Comparison of ENCODE assay signal across 23 cellular contexts in the genomic region with DNA sequence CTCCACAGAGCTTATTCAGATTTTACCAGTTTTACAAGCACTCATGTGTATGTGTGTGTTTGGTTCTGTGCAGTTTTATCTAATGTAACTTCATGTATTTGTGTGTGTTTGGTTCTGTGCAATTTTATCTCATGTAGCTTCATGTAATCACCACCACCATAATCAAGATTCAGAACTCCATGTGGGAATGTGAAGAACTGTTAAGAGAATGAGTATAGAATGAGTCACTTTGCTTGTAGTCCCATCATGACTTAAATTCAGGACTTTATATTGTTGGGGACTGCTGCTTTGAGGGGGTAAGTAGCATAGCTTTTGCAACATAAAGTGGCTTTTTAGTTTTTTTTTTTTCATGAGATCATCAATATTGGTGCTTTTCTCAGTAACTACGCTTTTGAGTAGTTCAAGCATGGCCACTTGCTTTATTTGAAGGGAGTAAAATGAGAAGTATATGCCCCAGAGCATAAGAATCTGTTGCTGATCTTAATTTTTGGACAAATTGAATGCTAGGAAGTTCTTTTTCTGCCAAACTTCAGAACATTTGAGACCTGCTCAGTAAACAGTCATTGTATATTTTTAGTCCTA. TPM values are rescaled to one million over a fixed set of nuclear protein-coding genes. Genes with fewer than 3 reads are reported as not detected.
DNase-seq lines count a peak whose midpoint lies in the region; ATAC-seq and TF ChIP-seq lines count a peak whose summit lies in the region.
"Had no signal": no experiment of that assay in that cellular context is flagged by ENCODE, and none has a peak within 500 bp of the region (broad histone marks: within the 10 kb centered on the region; RNA-seq: fewer than 3 reads in every experiment).

No MANE protein-coding gene starts in this region.

- H3K36me3 ChIP-seq in SK-N-MC (ENCODE audit: insufficient read depth, low read length) = no peaks in the 10 kb centered on the region
- no peaks in the 10 kb centered on the region for H3K36me3 ChIP-seq in CD4-positive, alpha-beta memory T cell (ENCODE audit: insufficient read depth, low read length)
- H3K36me3 ChIP-seq: BE2C, tibial nerve had no signal

- H3K4me3 ChIP-seq in SK-N-MC = peak overlapping the region; percentile 65; the same call in 1 of the 2 replicates
- no peak overlapping the region for H3K4me3 ChIP-seq in CD4-positive, alpha-beta memory T cell (ENCODE audit: low read length in 2 of 2)
- H3K4me3 ChIP-seq: tibial nerve had no signal

- CTCF ChIA-PET in CD4-positive, alpha-beta memory T cell (lab: Charles Lee; ENCODE audit: partially characterized antibody) = interaction anchor here (2.1 to 10.7 kb wide), 4 partner anchors 15 to 242 kb away, joined by 5 to 84 read pairs (median 10); no protein-coding TSS in a partner anchor
- CTCF ChIA-PET in activated CD8-positive, alpha-beta T cell treated with anti-CD3 and anti-CD28 coated beads for 36 hours (lab: Charles Lee) = interaction anchor here (6.4 kb wide), 1 partner anchor 14 kb away, joined by 70 read pairs; no protein-coding TSS in a partner anchor

- peaks cover 54% of the 10 kb centered on the region for H3K4me1 Mint-ChIP-seq in HFFc6 (ENCODE audit: low read depth)
- peaks cover 5 to 16% (median 10%) of the 10 kb centered on the region in 4 donors for H3K4me1 Mint-ChIP-seq in CD4-positive, alpha-beta memory T cell
- peaks cover 19% of the 10 kb centered on the region for H3K4me1 Mint-ChIP-seq in activated CD8-positive, alpha-beta T cell treated with anti-CD3 and anti-CD28 coated beads for 36 hours (ENCODE audit: low read depth)

- H3K4me1 ChIP-seq in CD4-positive, alpha-beta memory T cell (ENCODE audit: insufficient read depth, low read length) = peaks cover 5% of the 10 kb centered on the region

- no peak for TF ChIP-seq CTCF in HFFc6 (IDR thresholded peaks at IDR 0.05)
- no peak for TF ChIP-seq CTCF in activated CD8-positive, alpha-beta T cell treated with anti-CD3 and anti-CD28 coated beads for 36 hours (IDR thresholded peaks at IDR 0.05)

- H3K27ac ChIP-seq in SK-N-MC = peak overlapping the region; percentile 83
- H3K27ac ChIP-seq in CD4-positive, alpha-beta memory T cell (ENCODE audit: low read depth, low read length) = no peak overlapping the region
- H3K27ac ChIP-seq: HL-60, KMS-11, tibial nerve had no signal

- intact Hi-C loops in CD4-positive, alpha-beta memory T cell (cut with micrococcal nuclease) = no loop called here
- intact Hi-C loops in activated CD8-positive, alpha-beta T cell treated with anti-CD3 and anti-CD28 coated beads for 36 hours (cut with micrococcal nuclease) = no loop called here

- no peak overlapping the region for H3K9ac ChIP-seq in SK-N-MC (ENCODE audit: insufficient read length)
- H3K9ac ChIP-seq: KMS-11 had no signal

- DNase-seq in HFFc6 (peak; percentile 62), SK-N-MC (ENCODE audit: low read depth, low spot score) (no peak), fibroblast of gingiva (ENCODE audit: low read depth) (peak; percentile 64), renal cortical epithelial cell (ENCODE audit: low read depth) (peak; percentile 56), NCI-H345 (lab: John Stamatoyannopoulos, UW) (no peak)
- no peak for DNase-seq in CD4-positive, alpha-beta memory T cell
- no peak for DNase-seq in stimulated activated CD4-positive, alpha-beta T cell treated with anti-CD3 and anti-CD28 coated beads, Interleukin-4, amount 100 ng/mL, for 24 hours
- DNase-seq in activated CD8-positive, alpha-beta T cell treated with anti-CD3 and anti-CD28 coated beads for 36 hours = no peak
- DNase-seq: amygdala; BE2C; GF-D8; GOT3; head of caudate nucleus; NCI-H748 treated with DMSO at 0.1 percent for 48 hours; RPMI8226; stimulated activated CD4-positive, alpha-beta T cell treated with anti-CD3 and anti-CD28 coated beads, Interleukin-12 subunit alpha, Interleukin-12 subunit beta, amount 100 ng/mL, for 4 hours had no signal

- peak overlapping the region; percentile 45; the same call in 1 of the 2 replicates for H3K4me3 Mint-ChIP-seq in HFFc6
- H3K4me3 Mint-ChIP-seq in CD4-positive, alpha-beta memory T cell = no peak overlapping the region
- H3K4me3 Mint-ChIP-seq in activated CD8-positive, alpha-beta T cell treated with anti-CD3 and anti-CD28 coated beads for 36 hours = no peak overlapping the region
- H3K4me3 Mint-ChIP-seq: activated T-helper 1 cell treated with anti-CD3 and anti-CD28 coated beads, Interleukin-12 subunit alpha, Interleukin-12 subunit beta, Interleukin-2, Interleukin-4 antibody, amounts not matched to agents 30 ng/mL and 10 ng/mL and 1 ng/mL, durations not matched to agents 14 hours and 24 hours and 36 hours; stimulated activated memory B cell treated with anti-CD40 and anti-IgM and Interleukin-4, amounts not matched to agents 10 μg/mL and 1 μg/mL and 100 μg/mL, for 72 hours had no signal

- H3K27ac Mint-ChIP-seq in HFFc6 = peak overlapping the region; percentile 75
- H3K27ac Mint-ChIP-seq in CD4-positive, alpha-beta memory T cell = no peak overlapping the region
- H3K27ac Mint-ChIP-seq in activated CD8-positive, alpha-beta T cell treated with anti-CD3 and anti-CD28 coated beads for 36 hours = no peak overlapping the region
- H3K27ac Mint-ChIP-seq: activated T-helper 1 cell treated with anti-CD3 and anti-CD28 coated beads, Interleukin-12 subunit alpha, Interleukin-12 subunit beta, Interleukin-2, Interleukin-4 antibody, amounts not matched to agents 30 ng/mL and 10 ng/mL and 1 ng/mL, durations not matched to agents 14 hours and 24 hours and 36 hours; progenitor cell of endocrine pancreas; stimulated activated memory B cell treated with anti-CD40 and anti-IgM and Interleukin-4, amounts not matched to agents 10 μg/mL and 1 μg/mL and 100 μg/mL, for 72 hours had no signal

- no peaks in the 10 kb centered on the region for H3K27me3 ChIP-seq in CD4-positive, alpha-beta memory T cell (ENCODE audit: insufficient read depth, low read length)
- H3K27me3 ChIP-seq: BE2C, tibial nerve had no signal

- H3K9me3 Mint-ChIP-seq in HFFc6 = no peaks in the 10 kb centered on the region
- no peaks in the 10 kb centered on the region for H3K9me3 Mint-ChIP-seq in CD4-positive, alpha-beta memory T cell
- no peaks in the 10 kb centered on the region for H3K9me3 Mint-ChIP-seq in activated CD8-positive, alpha-beta T cell treated with anti-CD3 and anti-CD28 coated beads for 36 hours
- H3K9me3 Mint-ChIP-seq: activated T-helper 1 cell treated with anti-CD3 and anti-CD28 coated beads, Interleukin-12 subunit alpha, Interleukin-12 subunit beta, Interleukin-2, Interleukin-4 antibody, amounts not matched to agents 30 ng/mL and 10 ng/mL and 1 ng/mL, durations not matched to agents 14 hours and 24 hours and 36 hours; natural killer cell treated with Interleukin-12 subunit alpha and Interleukin-12 subunit beta and Interleukin-15 and Interleukin-18, amount 100 ng/mL, for 72 hours; stimulated activated memory B cell treated with anti-CD40 and anti-IgM and Interleukin-4, amounts not matched to agents 10 μg/mL and 1 μg/mL and 100 μg/mL, for 72 hours had no signal

- no peaks in the 10 kb centered on the region for H3K27me3 Mint-ChIP-seq in HFFc6 (ENCODE audit: insufficient read depth)
- H3K27me3 Mint-ChIP-seq in CD4-positive, alpha-beta memory T cell = no peaks in the 10 kb centered on the region
- H3K27me3 Mint-ChIP-seq in activated CD8-positive, alpha-beta T cell treated with anti-CD3 and anti-CD28 coated beads for 36 hours = no peaks in the 10 kb centered on the region
- H3K27me3 Mint-ChIP-seq: natural killer cell treated with Interleukin-12 subunit alpha and Interleukin-12 subunit beta and Interleukin-15 and Interleukin-18, amount 100 ng/mL, for 72 hours; progenitor cell of endocrine pancreas; stimulated activated memory B cell treated with anti-CD40 and anti-IgM and Interleukin-4, amounts not matched to agents 10 μg/mL and 1 μg/mL and 100 μg/mL, for 72 hours had no signal

- no peaks in the 10 kb centered on the region for H3K9me3 ChIP-seq in SK-N-MC (ENCODE audit: low read depth, low read length)
- H3K9me3 ChIP-seq in CD4-positive, alpha-beta memory T cell (ENCODE audit: control insufficient read depth in 1 of 2, low read length in 2 of 2) = no peaks in the 10 kb centered on the region
- H3K9me3 ChIP-seq: BE2C, tibial nerve had no signal

- POLR2A ChIA-PET in CD4-positive, alpha-beta memory T cell (lab: Charles Lee; ENCODE audit: partially characterized antibody) = interaction anchor here (0.6 to 2.0 kb wide), 4 partner anchors 10 to 228 kb away, joined by 3 to 5 read pairs (median 4); a partner anchor contains a TSS
- POLR2A ChIA-PET in activated CD8-positive, alpha-beta T cell treated with anti-CD3 and anti-CD28 coated beads for 36 hours (lab: Charles Lee) = interaction anchor here (2.2 to 4.1 kb wide), 2 partner anchors 8 to 13 kb away, joined by 5 to 19 read pairs; no protein-coding TSS in a partner anchor

- no peaks in the 10 kb centered on the region for H3K36me3 Mint-ChIP-seq in HFFc6 (ENCODE audit: low read depth)
- H3K36me3 Mint-ChIP-seq in CD4-positive, alpha-beta memory T cell = no peaks in the 10 kb centered on the region
- peaks cover 2% of the 10 kb centered on the region for H3K36me3 Mint-ChIP-seq in activated CD8-positive, alpha-beta T cell treated with anti-CD3 and anti-CD28 coated beads for 36 hours (ENCODE audit: low read depth)
- H3K36me3 Mint-ChIP-seq: natural killer cell treated with Interleukin-12 subunit alpha and Interleukin-12 subunit beta and Interleukin-15 and Interleukin-18, amount 100 ng/mL, for 72 hours; stimulated activated memory B cell treated with anti-CD40 and anti-IgM and Interleukin-4, amounts not matched to agents 10 μg/mL and 1 μg/mL and 100 μg/mL, for 72 hours had no signal

- no peak for ATAC-seq in activated CD8-positive, alpha-beta T cell treated with anti-CD3 and anti-CD28 coated beads for 36 hours
- ATAC-seq: natural killer cell treated with Interleukin-12 subunit alpha and Interleukin-12 subunit beta and Interleukin-15 and Interleukin-18, amount 100 ng/mL, for 72 hours; stimulated activated memory B cell treated with anti-CD40 and anti-IgM and Interleukin-4, amounts not matched to agents 10 μg/mL and 1 μg/mL and 100 μg/mL, for 72 hours had no signal

RNA-seq across cellular contexts. Expression of a gene that starts 28.9 kb away (rescaled TPM):
- not detected for total RNA-seq in HFFc6 (2021; fragmentation: NEBNext Ultra II Directional; extraction: Animal tissue kit (Norgen Biotek cat#: 25700))
- total RNA-seq in renal cortical epithelial cell = not detected in 2 replicates
- total RNA-seq in CD4-positive, alpha-beta memory T cell = not detected
- polyA plus RNA-seq in CD4-positive, alpha-beta memory T cell = under 1 TPM in 1 of 2 donors, not detected in 1; 0.05 TPM
- total RNA-seq in activated CD8-positive, alpha-beta T cell treated with anti-CD3 and anti-CD28 coated beads for 36 hours = under 1 TPM; 0.38 to 0.65 TPM
- total RNA-seq: activated T-helper 1 cell treated with anti-CD3 and anti-CD28 coated beads, Interleukin-12 subunit alpha, Interleukin-12 subunit beta, Interleukin-2, Interleukin-4 antibody, amounts not matched to agents 30 ng/mL and 10 ng/mL and 1 ng/mL, durations not matched to agents 14 hours and 24 hours and 36 hours; progenitor cell of endocrine pancreas; tibial nerve had no signal

RNA-seq across cellular contexts. Expression of a gene that starts 34.7 kb away (rescaled TPM):
- total RNA-seq in HFFc6 (2021; fragmentation: NEBNext Ultra II Directional; extraction: Animal tissue kit (Norgen Biotek cat#: 25700)) = 100 to 1,000 TPM in 5 of 6 experiments, 10 to 100 TPM in 1; 97.5 to 118 (median 109) TPM
- 76.4 and 126 TPM in 2 replicates for total RNA-seq in renal cortical epithelial cell
- total RNA-seq in CD4-positive, alpha-beta memory T cell = 100 to 1,000 TPM; 101 to 104 TPM
- polyA plus RNA-seq in CD4-positive, alpha-beta memory T cell = 10 to 100 TPM in 1 of 2 donors, 1 to 10 TPM in 1; 4.8 to 10.8 TPM
- total RNA-seq in activated CD8-positive, alpha-beta T cell treated with anti-CD3 and anti-CD28 coated beads for 36 hours = 100 to 1,000 TPM; 110 to 113 TPM

Comparison
In these comparisons a context has a peak if more than half of its experiments do, and no peak if none do; other contexts are left out.
1. DNase-seq: peak in HFFc6 (single experiment), fibroblast of gingiva (single experiment) and renal cortical epithelial cell (single experiment); none in SK-N-MC (single experiment), CD4-positive, alpha-beta memory T cell (0 of 5), stimulated activated CD4-positive, alpha-beta T cell treated with anti-CD3 and anti-CD28 coated beads, Interleukin-4, amount 100 ng/mL, for 24 hours (single experiment), NCI-H345 (single experiment) and activated CD8-positive, alpha-beta T cell treated with anti-CD3 and anti-CD28 coated beads for 36 hours (single experiment).